Comparison of ENCODE assay signal across 14 cellular contexts in genomic region chr17:4974064-4974670, GRCh38. TPM values are rescaled to one million over a fixed set of nuclear protein-coding genes. Genes with fewer than 3 reads are reported as not detected.
DNase-seq lines count a peak whose midpoint lies in the region; ATAC-seq and TF ChIP-seq lines count a peak whose summit lies in the region.
"Had no signal": no experiment of that assay in that cellular context is flagged by ENCODE, and none has a peak within 500 bp of the region (broad histone marks: within the 10 kb centered on the region; RNA-seq: fewer than 3 reads in every experiment).

No MANE protein-coding gene starts in this region.

- H3K27me3 Mint-ChIP-seq in CD4-positive, alpha-beta T cell: no peaks in the 10 kb centered on the region
- H3K27me3 Mint-ChIP-seq in activated T-helper 1 cell treated with anti-CD3 and anti-CD28 coated beads, Interleukin-12 subunit alpha, Interleukin-12 subunit beta, Interleukin-2, Interleukin-4 antibody, amounts not matched to agents 30 ng/mL and 10 ng/mL and 1 ng/mL, durations not matched to agents 14 hours and 24 hours and 36 hours (ENCODE audit: insufficient read depth): no peaks in the 10 kb centered on the region

- H3K9me3 Mint-ChIP-seq in CD4-positive, alpha-beta T cell: no peaks in the 10 kb centered on the region
- no peaks in the 10 kb centered on the region for H3K9me3 Mint-ChIP-seq in activated T-helper 1 cell treated with anti-CD3 and anti-CD28 coated beads, Interleukin-12 subunit alpha, Interleukin-12 subunit beta, Interleukin-2, Interleukin-4 antibody, amounts not matched to agents 30 ng/mL and 10 ng/mL and 1 ng/mL, durations not matched to agents 14 hours and 24 hours and 36 hours

- no peaks in the 10 kb centered on the region for H3K27me3 ChIP-seq in CD4-positive, alpha-beta T cell (ENCODE audit: control insufficient read depth, insufficient read depth, low read length)
- H3K27me3 ChIP-seq in psoas muscle (ENCODE audit: insufficient read depth in 3 of 3, low read length in 2 of 3): no peaks in the 10 kb centered on the region
- H3K27me3 ChIP-seq: suprapubic skin had no signal

- POLR2A ChIA-PET in CD4-positive, alpha-beta T cell (lab: Charles Lee): interaction anchor here (2.2 kb wide), 2 partner anchors 13 to 34 kb away, joined by 7 to 8 read pairs; partner anchors contain the start of genes CAMTA2, RNF167 and SLC25A11

- WGBS in psoas muscle, 3 donors: 27 to 54% (median 40%) methylated on average over 9 of the region's 9 CpGs

- peak overlapping the region; percentile 22 for H3K4me3 ChIP-seq in psoas muscle
- H3K4me3 ChIP-seq: suprapubic skin had no signal

- peaks cover 9 to 92% of the 10 kb centered on the region in 2 donors for H3K36me3 ChIP-seq in psoas muscle (ENCODE audit: insufficient read depth in 1 of 2, low read depth in 1 of 2)

- intact Hi-C loops in CD4-positive, alpha-beta T cell (cut with DNase I, micrococcal nuclease): no loop called here
- intact Hi-C loops in activated T-helper 1 cell treated with anti-CD3 and anti-CD28 coated beads, Interleukin-12 subunit alpha, Interleukin-12 subunit beta, Interleukin-2, Interleukin-4 antibody, amounts not matched to agents 30 ng/mL and 10 ng/mL and 1 ng/mL, durations not matched to agents 14 hours and 24 hours and 36 hours (cut with micrococcal nuclease): no loop called here
- intact Hi-C loops in Right ventricle myocardium superior (cut with DNase I): no loop called here
- intact Hi-C loops in psoas muscle (cut with DNase I): no loop called here

- DNase-seq in CD4-positive, alpha-beta T cell: no peak
- no peak for DNase-seq in activated T-helper 1 cell treated with anti-CD3 and anti-CD28 coated beads, Interleukin-12 subunit alpha, Interleukin-12 subunit beta, Interleukin-2, Interleukin-4 antibody, amounts not matched to agents 30 ng/mL and 10 ng/mL and 1 ng/mL, durations not matched to agents 14 hours and 24 hours and 36 hours (ENCODE audit: low spot score)
- no peak for DNase-seq in Right ventricle myocardium superior
- peak; percentile 65 to 89 for DNase-seq in psoas muscle
- no peak for DNase-seq in effector CD8-positive, alpha-beta T cell (lab: John Stamatoyannopoulos, UW)
- DNase-seq: GF-D8; head of caudate nucleus; retina; stimulated activated CD4-positive, alpha-beta T cell treated with anti-CD3 and anti-CD28 coated beads, Interleukin-1b, Interleukin-23, amount 100 ng/mL, for 48 hours had no signal

- peaks cover 8% of the 10 kb centered on the region for H3K4me1 Mint-ChIP-seq in CD4-positive, alpha-beta T cell (ENCODE audit: low read depth)
- peaks cover 20% of the 10 kb centered on the region for H3K4me1 Mint-ChIP-seq in activated T-helper 1 cell treated with anti-CD3 and anti-CD28 coated beads, Interleukin-12 subunit alpha, Interleukin-12 subunit beta, Interleukin-2, Interleukin-4 antibody, amounts not matched to agents 30 ng/mL and 10 ng/mL and 1 ng/mL, durations not matched to agents 14 hours and 24 hours and 36 hours (ENCODE audit: low read depth)

- peak overlapping the region; percentile 36 for H3K27ac ChIP-seq in CD4-positive, alpha-beta T cell (ENCODE audit: low read depth, low read length)
- H3K27ac ChIP-seq in psoas muscle: peak overlapping the region; percentile 86
- H3K27ac ChIP-seq: suprapubic skin had no signal

- no peak overlapping the region for H3K4me3 Mint-ChIP-seq in CD4-positive, alpha-beta T cell
- H3K4me3 Mint-ChIP-seq in activated T-helper 1 cell treated with anti-CD3 and anti-CD28 coated beads, Interleukin-12 subunit alpha, Interleukin-12 subunit beta, Interleukin-2, Interleukin-4 antibody, amounts not matched to agents 30 ng/mL and 10 ng/mL and 1 ng/mL, durations not matched to agents 14 hours and 24 hours and 36 hours: no peak overlapping the region

- peak overlapping the region; percentile 49 for H3K27ac Mint-ChIP-seq in CD4-positive, alpha-beta T cell
- H3K27ac Mint-ChIP-seq in activated T-helper 1 cell treated with anti-CD3 and anti-CD28 coated beads, Interleukin-12 subunit alpha, Interleukin-12 subunit beta, Interleukin-2, Interleukin-4 antibody, amounts not matched to agents 30 ng/mL and 10 ng/mL and 1 ng/mL, durations not matched to agents 14 hours and 24 hours and 36 hours: peak overlapping the region; percentile 24

- H3K4me1 ChIP-seq in psoas muscle: peaks cover 34% of the 10 kb centered on the region

- H3K9me3 ChIP-seq in CD4-positive, alpha-beta T cell (ENCODE audit: control insufficient read depth, low read length): no peaks in the 10 kb centered on the region
- H3K9me3 ChIP-seq in psoas muscle: no peaks in the 10 kb centered on the region
- H3K9me3 ChIP-seq: suprapubic skin had no signal

- ATAC-seq in CD4-positive, alpha-beta T cell (ENCODE audit: poor library complexity): no peak
- ATAC-seq in Right ventricle myocardium superior (ENCODE audit: poor library complexity): peak; percentile 79
- ATAC-seq in psoas muscle: peak; percentile 89 to 95 (median 94)
- no peak for ATAC-seq in GM19035 (IDR thresholded peaks at IDR 0.05; ENCODE audit: unreplicated experiment)
- ATAC-seq in HG03432 (IDR thresholded peaks at IDR 0.05; ENCODE audit: unreplicated experiment): no peak
- ATAC-seq: Panc1 had no signal

- CTCF ChIA-PET in CD4-positive, alpha-beta T cell (lab: Charles Lee): no interaction called here

- TF ChIP-seq CTCF in CD4-positive, alpha-beta T cell (IDR thresholded peaks at IDR 0.05): no peak
- no peak for TF ChIP-seq CTCF in psoas muscle (IDR thresholded peaks at IDR 0.05)

- H3K36me3 Mint-ChIP-seq in CD4-positive, alpha-beta T cell (ENCODE audit: low read depth): peaks cover 72% of the 10 kb centered on the region
- H3K36me3 Mint-ChIP-seq in activated T-helper 1 cell treated with anti-CD3 and anti-CD28 coated beads, Interleukin-12 subunit alpha, Interleukin-12 subunit beta, Interleukin-2, Interleukin-4 antibody, amounts not matched to agents 30 ng/mL and 10 ng/mL and 1 ng/mL, durations not matched to agents 14 hours and 24 hours and 36 hours (ENCODE audit: low read depth): peaks cover 55% of the 10 kb centered on the region

RNA-seq across cellular contexts. Expression of gene SPAG7, which starts 6.5 kb away (rescaled TPM):
- 10 to 100 TPM; 30.2 to 30.9 TPM for total RNA-seq in CD4-positive, alpha-beta T cell
- total RNA-seq in activated T-helper 1 cell treated with anti-CD3 and anti-CD28 coated beads, Interleukin-12 subunit alpha, Interleukin-12 subunit beta, Interleukin-2, Interleukin-4 antibody, amounts not matched to agents 30 ng/mL and 10 ng/mL and 1 ng/mL, durations not matched to agents 14 hours and 24 hours and 36 hours: 66.5 and 69.5 TPM in 2 replicates
- total RNA-seq in Right ventricle myocardium superior: 158 TPM
- 100 to 1,000 TPM in 3 of 4 donors, 10 to 100 TPM in 1; 79.2 to 156 (median 111) TPM for total RNA-seq in psoas muscle
- 100 to 1,000 TPM in 2 of 3 donors, 10 to 100 TPM in 1; 93.2 to 179 (median 170) TPM for polyA plus RNA-seq in psoas muscle

RNA-seq across cellular contexts. Expression of gene CAMTA2, which starts 13.3 kb away (rescaled TPM):
- 10 to 100 TPM; 41.6 to 51.3 TPM for total RNA-seq in CD4-positive, alpha-beta T cell
- total RNA-seq in activated T-helper 1 cell treated with anti-CD3 and anti-CD28 coated beads, Interleukin-12 subunit alpha, Interleukin-12 subunit beta, Interleukin-2, Interleukin-4 antibody, amounts not matched to agents 30 ng/mL and 10 ng/mL and 1 ng/mL, durations not matched to agents 14 hours and 24 hours and 36 hours: 98.5 and 103 TPM in 2 replicates
- total RNA-seq in Right ventricle myocardium superior (29.4 TPM), psoas muscle (10 to 100 TPM; 43.0 to 60.8 (median 51.0) TPM)
- polyA plus RNA-seq in psoas muscle: 10 to 100 TPM; 30.3 to 50.2 (median 39.5) TPM

RNA-seq across cellular contexts. Expression of gene INCA1, which starts 23.2 kb away (rescaled TPM):
- under 1 TPM in 1 of 2 experiments, not detected in 1; 0.19 TPM for total RNA-seq in CD4-positive, alpha-beta T cell
- total RNA-seq in activated T-helper 1 cell treated with anti-CD3 and anti-CD28 coated beads, Interleukin-12 subunit alpha, Interleukin-12 subunit beta, Interleukin-2, Interleukin-4 antibody, amounts not matched to agents 30 ng/mL and 10 ng/mL and 1 ng/mL, durations not matched to agents 14 hours and 24 hours and 36 hours: 0.34 and 0.37 TPM in 2 replicates
- total RNA-seq in Right ventricle myocardium superior (2.8 TPM), psoas muscle (1 to 10 TPM; 2.9 to 4.9 (median 3.5) TPM)
- polyA plus RNA-seq in psoas muscle: 1 to 10 TPM; 1.6 to 4.1 (median 4.0) TPM
- total RNA-seq: epithelial cell of proximal tubule had no signal

RNA-seq across cellular contexts. Expression of gene ENO3, which starts 23.2 kb away (rescaled TPM):
- total RNA-seq in CD4-positive, alpha-beta T cell: 10 to 100 TPM; 17.2 to 20.5 TPM
- total RNA-seq in activated T-helper 1 cell treated with anti-CD3 and anti-CD28 coated beads, Interleukin-12 subunit alpha, Interleukin-12 subunit beta, Interleukin-2, Interleukin-4 antibody, amounts not matched to agents 30 ng/mL and 10 ng/mL and 1 ng/mL, durations not matched to agents 14 hours and 24 hours and 36 hours: 42.5 and 44.5 TPM in 2 replicates
- total RNA-seq in Right ventricle myocardium superior: 534 TPM
- total RNA-seq in psoas muscle: 1,000 to 10,000 TPM; 2,251 to 3,238 (median 2,533) TPM
- 1,000 to 10,000 TPM; 1,126 to 5,696 (median 4,322) TPM for polyA plus RNA-seq in psoas muscle

RNA-seq across cellular contexts. Expression of gene KIF1C, which starts 23.6 kb away (rescaled TPM):
- total RNA-seq in CD4-positive, alpha-beta T cell: 10 to 100 TPM; 10.2 to 12.2 TPM
- 68.4 and 71.3 TPM in 2 replicates for total RNA-seq in activated T-helper 1 cell treated with anti-CD3 and anti-CD28 coated beads, Interleukin-12 subunit alpha, Interleukin-12 subunit beta, Interleukin-2, Interleukin-4 antibody, amounts not matched to agents 30 ng/mL and 10 ng/mL and 1 ng/mL, durations not matched to agents 14 hours and 24 hours and 36 hours
- 720 TPM for total RNA-seq in Right ventricle myocardium superior
- 1,000 to 10,000 TPM in 1 of 4 donors, 100 to 1,000 TPM in 3; 624 to 1,039 (median 691) TPM for total RNA-seq in psoas muscle
- 100 to 1,000 TPM; 204 to 445 (median 311) TPM for polyA plus RNA-seq in psoas muscle

Comparison
In these comparisons a context has a peak if more than half of its experiments do, and no peak if none do; other contexts are left out.
1. ATAC-seq: peak in Right ventricle myocardium superior (single experiment) and psoas muscle (4 of 4); none in CD4-positive, alpha-beta T cell (single experiment), GM19035 (single experiment) and HG03432 (single experiment).
2. DNase-seq: peak in psoas muscle (2 of 2); none in CD4-positive, alpha-beta T cell (0 of 10), activated T-helper 1 cell treated with anti-CD3 and anti-CD28 coated beads, Interleukin-12 subunit alpha, Interleukin-12 subunit beta, Interleukin-2, Interleukin-4 antibody, amounts not matched to agents 30 ng/mL and 10 ng/mL and 1 ng/mL, durations not matched to agents 14 hours and 24 hours and 36 hours (single experiment), Right ventricle myocardium superior (single experiment) and effector CD8-positive, alpha-beta T cell (single experiment).